ENCODE assay signal across 8 cellular contexts in the genomic region with DNA sequence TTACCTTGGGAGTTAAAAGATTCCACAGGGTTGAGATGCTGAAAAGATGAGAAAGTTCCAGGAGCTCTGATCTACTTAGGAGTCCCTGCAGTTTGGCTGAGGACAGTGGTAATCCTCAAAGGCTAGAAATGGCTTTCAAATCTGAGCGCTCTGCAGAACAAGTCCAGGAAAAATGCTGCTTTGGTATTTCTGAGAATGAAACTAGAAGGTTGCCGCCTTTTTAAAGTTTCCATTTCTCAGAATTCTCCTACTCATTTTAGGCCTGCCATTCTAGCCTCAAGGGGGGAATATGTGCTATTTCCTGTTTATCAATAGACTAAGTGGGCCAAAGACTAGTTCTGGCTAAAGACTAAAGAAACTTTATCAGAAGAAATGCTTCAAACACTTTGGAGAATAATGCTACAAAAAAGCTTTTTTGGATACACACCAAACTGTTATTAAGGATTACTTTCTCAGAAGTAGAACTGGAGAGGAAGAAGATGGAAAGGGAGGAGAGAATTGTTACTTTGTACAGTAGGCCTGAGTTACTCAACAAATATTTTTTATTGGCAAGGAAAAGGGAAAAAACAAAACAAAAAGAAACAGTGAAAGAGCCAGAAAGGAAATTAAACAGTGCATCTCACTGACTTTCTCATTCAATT. TPM values are rescaled to one million over a fixed set of nuclear protein-coding genes. Genes with fewer than 3 reads are reported as not detected.
DNase-seq lines count a peak whose midpoint lies in the region; ATAC-seq and TF ChIP-seq lines count a peak whose summit lies in the region.

Gene SLFN12L (minus strand): TSS at position 110 of the 641 bp plus-strand sequence. CDS start 15,314 bp downstream, outside the sequence.

- no peaks in the 10 kb centered on the region for H3K9me3 ChIP-seq in BLaER1 treated with 17β-estradiol and CSF1 and Interleukin-3, amounts not matched to agents 10 nM and 100 nM (replicated peaks in 1 of 11)
- no peaks in the 10 kb centered on the region for H3K9me3 ChIP-seq in mucosa of descending colon

- H3K4me3 ChIP-seq in BLaER1 treated with 17β-estradiol and CSF1 and Interleukin-3, amounts not matched to agents 10 nM and 100 nM: no peak within 1 kb of the TSS
- no peak within 1 kb of the TSS for H3K4me3 ChIP-seq in mucosa of descending colon

- no peaks in the 10 kb centered on the region for H3K36me3 ChIP-seq in BLaER1 treated with 17β-estradiol and CSF1 and Interleukin-3, amounts not matched to agents 10 nM and 100 nM
- no peaks in the 10 kb centered on the region for H3K36me3 ChIP-seq in mucosa of descending colon (ENCODE audit: low read depth)

- peaks cover 69% of the 10 kb centered on the region for H3K4me1 Mint-ChIP-seq in activated naive CD4-positive, alpha-beta T cell treated with anti-CD3 and anti-CD28 coated beads, Interleukin-2, amount 50 U/mL, for 24 hours

- peak within 1 kb of the TSS in 8 of 11 experiments; percentile 2 to 27 (median 14); a peak in 11 of 22 replicates for H3K9ac ChIP-seq in BLaER1 treated with 17β-estradiol and CSF1 and Interleukin-3, amounts not matched to agents 10 nM and 100 nM

- no peaks in the 10 kb centered on the region for H4K20me1 ChIP-seq in BLaER1 treated with 17β-estradiol and CSF1 and Interleukin-3, amounts not matched to agents 10 nM and 100 nM

- intact Hi-C loops in mucosa of descending colon (cut with DNase I, micrococcal nuclease): loop anchor here (5.0 to 10.0 kb wide), 2 partner anchors 225 to 363 kb away; no protein-coding TSS in a partner anchor

- peak within 1 kb of the TSS; percentile 100 for H3K27ac Mint-ChIP-seq in activated naive CD4-positive, alpha-beta T cell treated with anti-CD3 and anti-CD28 coated beads, Interleukin-2, amount 50 U/mL, for 24 hours

- peaks cover 55 to 64% (median 58%) of the 10 kb centered on the region in 10 experiments for H3K4me1 ChIP-seq in BLaER1 treated with 17β-estradiol and CSF1 and Interleukin-3, amounts not matched to agents 10 nM and 100 nM
- no peaks in the 10 kb centered on the region for H3K4me1 ChIP-seq in mucosa of descending colon (ENCODE audit: low read depth)

- H3K27me3 Mint-ChIP-seq in activated naive CD4-positive, alpha-beta T cell treated with anti-CD3 and anti-CD28 coated beads, Interleukin-2, amount 50 U/mL, for 24 hours: no peaks in the 10 kb centered on the region

- H3K4me2 ChIP-seq in BLaER1 treated with 17β-estradiol and CSF1 and Interleukin-3, amounts not matched to agents 10 nM and 100 nM: peak within 1 kb of the TSS; percentile 48 to 88 (median 72)

- H3K36me3 Mint-ChIP-seq in activated naive CD4-positive, alpha-beta T cell treated with anti-CD3 and anti-CD28 coated beads, Interleukin-2, amount 50 U/mL, for 24 hours: peaks cover 4% of the 10 kb centered on the region

- no peak for TF ChIP-seq CTCF in mucosa of descending colon (IDR thresholded peaks at IDR 0.05)

- H3K27ac ChIP-seq in BLaER1 treated with 17β-estradiol and CSF1 and Interleukin-3, amounts not matched to agents 10 nM and 100 nM: peak within 1 kb of the TSS; percentile 2 to 92 (median 37); a peak in 17 of 22 replicates

- no peaks in the 10 kb centered on the region for H3K9me3 Mint-ChIP-seq in activated naive CD4-positive, alpha-beta T cell treated with anti-CD3 and anti-CD28 coated beads, Interleukin-2, amount 50 U/mL, for 24 hours

- DNase-seq in mucosa of descending colon (no peak), left lobe of liver (ENCODE audit: low spot score) (no peak), kidney glomerular epithelial cell (lab: John Stamatoyannopoulos, UW) (no peak)

- H3K4me3 Mint-ChIP-seq in activated naive CD4-positive, alpha-beta T cell treated with anti-CD3 and anti-CD28 coated beads, Interleukin-2, amount 50 U/mL, for 24 hours: peak within 1 kb of the TSS; percentile 84

- no peaks in the 10 kb centered on the region for H3K27me3 ChIP-seq in BLaER1 treated with 17β-estradiol and CSF1 and Interleukin-3, amounts not matched to agents 10 nM and 100 nM

- ATAC-seq in HG02642 (IDR thresholded peaks at IDR 0.05; ENCODE audit: poor library complexity, unreplicated experiment): peak; percentile 36
- ATAC-seq in mucosa of descending colon: peak; percentile 28
- ATAC-seq in GM19397 (IDR thresholded peaks at IDR 0.05; ENCODE audit: unreplicated experiment): no peak
- no peak for ATAC-seq in HG03457 (IDR thresholded peaks at IDR 0.05; ENCODE audit: unreplicated experiment)
- no peak for ATAC-seq in left lobe of liver

RNA-seq across cellular contexts. Expression of gene SLFN12L, which starts in this region (rescaled TPM):
- total RNA-seq in mucosa of descending colon (1 to 10 TPM; 1.5 to 2.9 (median 2.9) TPM), left lobe of liver (0.30 TPM)

Comparison
In these comparisons a context has a peak if more than half of its experiments do, and no peak if none do; other contexts are left out.
1. ATAC-seq: peak in HG02642 (single experiment) and mucosa of descending colon (single experiment); none in GM19397 (single experiment), HG03457 (single experiment) and left lobe of liver (single experiment).